ENCODE assay signal across 8 cellular contexts in genomic region chr1:88891318-88892145, GRCh38. TPM values are rescaled to one million over a fixed set of nuclear protein-coding genes. Genes with fewer than 3 reads are reported as not detected.
DNase-seq lines count a peak whose midpoint lies in the region; ATAC-seq, FAIRE-seq and TF ChIP-seq lines count a peak whose summit lies in the region.

Gene GTF2B (minus strand): TSS chr1:88891567. CDS start chr1:88891499, 68 bp downstream.

- peak within 1 kb of the TSS; percentile 88 for H2AFZ ChIP-seq in smooth muscle cell (ENCODE audit: low read depth)

- H3K27ac ChIP-seq in smooth muscle cell (ENCODE audit: low read depth), result peak within 1 kb of the TSS; percentile 84

- in situ Hi-C loops in ACHN (cut with HindIII; ENCODE audit: low pct_ligation_motif_present, low pct_unique_long_range_greater_than_20kb, low sequenced_read_pairs), result no loop called here

- peak; percentile 94 for FAIRE-seq in bronchial epithelial cell (lab: Jason Lieb, UNC)

- H3K79me2 ChIP-seq in smooth muscle cell (ENCODE audit: low read depth), result peaks cover 47% of the 10 kb centered on the region

- ATAC-seq in GM18873 (IDR thresholded peaks at IDR 0.05; ENCODE audit: low FRiP score, unreplicated experiment) (peak; percentile 87), HG03139 (IDR thresholded peaks at IDR 0.05; ENCODE audit: unreplicated experiment) (peak; percentile 82)

- peak within 1 kb of the TSS; percentile 93 for H3K4me2 ChIP-seq in smooth muscle cell

- H3K27me3 ChIP-seq in bronchial epithelial cell (ENCODE audit: control insufficient read depth, insufficient read depth, low read length) (no peaks in the 10 kb centered on the region), smooth muscle cell (ENCODE audit: low read depth) (no peaks in the 10 kb centered on the region)

- no peak for TF ChIP-seq CTCF in WI38 (IDR thresholded peaks at IDR 0.05; ENCODE audit: low read depth, low read length)
- TF ChIP-seq CTCF in bronchial epithelial cell (IDR thresholded peaks at IDR 0.05; ENCODE audit: insufficient read depth, low read length, severe bottlenecking), result no peak
- TF ChIP-seq CTCF in smooth muscle cell (IDR thresholded peaks at IDR 0.05; ENCODE audit: borderline replicate concordance, insufficient read depth, poor library complexity, severe bottlenecking), result no peak

- WGBS in smooth muscle cell (ENCODE audit: low lambda C conversion rate), result under 1% methylated on average over 51 of the region's 51 CpGs

- no peaks in the 10 kb centered on the region for H3F3A ChIP-seq in smooth muscle cell (ENCODE audit: low read depth)

- DNase-seq in ACHN (peak; percentile 94), NCI-H2227 treated with DMSO at 0.1 percent for 48 hours (lab: John Stamatoyannopoulos, UW) (peak; percentile 93), bronchial epithelial cell (ENCODE audit: low read depth) (peak; percentile 90), iPS-NIHi7 (ENCODE audit: extremely low spot score) (peak; percentile 68), smooth muscle cell (lab: John Stamatoyannopoulos, UW; ENCODE audit: unreplicated experiment) (peak; percentile 49)

- no peaks in the 10 kb centered on the region for H3K36me3 ChIP-seq in bronchial epithelial cell (ENCODE audit: control insufficient read depth, insufficient read depth, low read length)
- no peaks in the 10 kb centered on the region for H3K36me3 ChIP-seq in smooth muscle cell (ENCODE audit: low read depth)

- peaks cover 38% of the 10 kb centered on the region for H4K20me1 ChIP-seq in smooth muscle cell (ENCODE audit: low read depth)

- peak within 1 kb of the TSS; percentile 96 for H3K9ac ChIP-seq in smooth muscle cell (ENCODE audit: low read depth)

- H3K4me3 ChIP-seq in WI38 (ENCODE audit: low read depth, low read length), result peak within 1 kb of the TSS; percentile 98
- H3K4me3 ChIP-seq in bronchial epithelial cell (ENCODE audit: low read depth, low read length), result peak within 1 kb of the TSS; percentile 80
- peak within 1 kb of the TSS; percentile 94 for H3K4me3 ChIP-seq in smooth muscle cell

- H3K4me1 ChIP-seq in smooth muscle cell (ENCODE audit: low read depth), result peaks cover 7% of the 10 kb centered on the region

- H3K9me3 ChIP-seq in smooth muscle cell (replicated peaks; ENCODE audit: low read depth), result no peaks in the 10 kb centered on the region

RNA-seq across cellular contexts. Expression of gene GTF2B, which starts in this region (rescaled TPM):
- 38.0 and 40.8 TPM in 2 replicates for total RNA-seq in bronchial epithelial cell
- total RNA-seq in smooth muscle cell, result 74.3 and 75.2 TPM in 2 replicates
- polyA plus RNA-seq in smooth muscle cell, result 41.5 and 51.0 TPM in 2 replicates

Comparison
In these comparisons a context has a peak if more than half of its experiments do, and no peak if none do; other contexts are left out.
1. Peak in every context shown above with its lines: DNase-seq, ATAC-seq, H3K4me3 ChIP-seq and H3K27ac ChIP-seq.